ENCODE assay signal across 13 cellular contexts in genomic region chr11:62500066-62501035, GRCh38. TPM values are rescaled to one million over a fixed set of nuclear protein-coding genes. Genes with fewer than 3 reads are reported as not detected.
DNase-seq lines count a peak whose midpoint lies in the region; ATAC-seq, FAIRE-seq and TF ChIP-seq lines count a peak whose summit lies in the region.
"Had no signal": no experiment of that assay in that cellular context is flagged by ENCODE, and none has a peak within 500 bp of the region (broad histone marks: within the 10 kb centered on the region; RNA-seq: fewer than 3 reads in every experiment).

No MANE protein-coding gene starts in this region.

- H3K27me3 Mint-ChIP-seq in Calu3 (ENCODE audit: unreplicated experiment) (no peaks in the 10 kb centered on the region), MCF 10A (ENCODE audit: insufficient read depth, unreplicated experiment) (no peaks in the 10 kb centered on the region)

- no peak overlapping the region for H3K18ac ChIP-seq in neuronal stem cell (ENCODE audit: low read length)

- H3K9me3 Mint-ChIP-seq in Calu3 (ENCODE audit: low read depth, unreplicated experiment) (no peaks in the 10 kb centered on the region), MCF 10A (ENCODE audit: unreplicated experiment) (no peaks in the 10 kb centered on the region)
- H3K9me3 Mint-ChIP-seq: neural crest cell had no signal

- no peak for ATAC-seq in GM18873 (IDR thresholded peaks at IDR 0.05; ENCODE audit: low FRiP score, unreplicated experiment)

- H4K91ac ChIP-seq in neuronal stem cell (ENCODE audit: low read depth, low read length, poor library complexity) = no peak overlapping the region

- no peak overlapping the region for H2BK5ac ChIP-seq in neuronal stem cell (ENCODE audit: low read length)

- H2BK12ac ChIP-seq in neuronal stem cell (ENCODE audit: low read length) = no peak overlapping the region

- POLR2A ChIA-PET in MCF 10A (lab: Yijun Ruan, JAX) = interaction anchor here (0.6 to 4.0 kb wide), 18 partner anchors 9 to 1819 kb away, joined by 3 to 26 read pairs (median 4); partner anchors contain the start of gene AHNAK

- H3K36me3 Mint-ChIP-seq in Calu3 (ENCODE audit: insufficient read depth, unreplicated experiment) = no peaks in the 10 kb centered on the region
- H3K36me3 Mint-ChIP-seq in MCF 10A (ENCODE audit: insufficient read depth, unreplicated experiment) = peaks cover 5% of the 10 kb centered on the region

- H2BK15ac ChIP-seq in neuronal stem cell (ENCODE audit: low read length) = peak overlapping the region; percentile 30

- DNase-seq in Calu3 = no peak
- peak; percentile 71 for DNase-seq in NCI-H1436 treated with DMSO at 0.1 percent for 48 hours (lab: John Stamatoyannopoulos, UW)
- DNase-seq in MCF 10A (ENCODE audit: unreplicated experiment) = peak; percentile 89
- DNase-seq in neuronal stem cell (ENCODE audit: low spot score) = no peak
- no peak for DNase-seq in GM19240 (ENCODE audit: insufficient read length, low spot score)
- no peak for DNase-seq in H54 (ENCODE audit: insufficient read length, low spot score)
- DNase-seq in activated naive CD4-positive, alpha-beta T cell (lab: John Stamatoyannopoulos, UW) = no peak
- DNase-seq: activated CD8-positive, alpha-beta T cell treated with anti-CD3 and anti-CD28 coated beads, Interleukin-2, amount 10 ng/mL, durations not matched to agents 7 days and 5 days; SHP77 had no signal

- CTCF ChIA-PET in Calu3 (lab: Charles Lee) (interaction anchor here (0.9 to 3.4 kb wide), 3 partner anchors 7 to 45 kb away, joined by 3 to 18 read pairs (median 11); no protein-coding TSS in a partner anchor), MCF 10A (lab: Yijun Ruan, JAX) (interaction anchor here (0.6 to 3.0 kb wide), 8 partner anchors 14 to 260 kb away, joined by 3 to 29 read pairs (median 3); no protein-coding TSS in a partner anchor)

- no peak overlapping the region for H3K4me3 ChIP-seq in neuronal stem cell (ENCODE audit: low read length in 2 of 2)

- no TSS peak for BruUV-seq in Calu3 (replicated peaks; lab: Mats Ljungman, UMichigan)
- TSS peak; percentile 40 for BruUV-seq in MCF 10A (replicated peaks; lab: Mats Ljungman, UMichigan)

- TF ChIP-seq POLR2A in H54 (IDR thresholded peaks at IDR 0.05; ENCODE audit: low read depth, low read length) = no peak

- peaks cover 18 to 20% of the 10 kb centered on the region in 2 donors for H3K4me1 ChIP-seq in neuronal stem cell (ENCODE audit: control insufficient read depth in 2 of 2, insufficient read depth in 1 of 2, low read depth in 1 of 2, low read length in 2 of 2)

- no peak overlapping the region for H3K4ac ChIP-seq in neuronal stem cell (ENCODE audit: low read length)

- intact Hi-C loops in Calu3 (cut with micrococcal nuclease; ENCODE audit: unreplicated experiment) = no loop called here
- intact Hi-C loops in MCF 10A (cut with micrococcal nuclease) = no loop called here

- no CpG with 5 or more reads among the region's 15 CpGs for WGBS in neuronal stem cell (ENCODE audit: extremely low coverage in 2 of 2, insufficient read length in 2 of 2, insufficient replicate concordance in 1 of 2), 2 donors

- TF ChIP-seq CTCF in Calu3 (IDR thresholded peaks at IDR 0.05; ENCODE audit: unreplicated experiment) (no peak), MCF 10A (IDR thresholded peaks at IDR 0.05; ENCODE audit: unreplicated experiment) (no peak)

- no peaks in the 10 kb centered on the region for H3K9me3 ChIP-seq in neuronal stem cell (replicated peaks in 1 of 2; ENCODE audit: control insufficient read depth in 2 of 2, insufficient read depth in 1 of 2, low read depth in 1 of 2, low read length in 2 of 2)

- H3K79me1 ChIP-seq in neuronal stem cell (ENCODE audit: low read depth, low read length) = no peaks in the 10 kb centered on the region

- FAIRE-seq in H54 (lab: Jason Lieb, UNC) = no peak
- FAIRE-seq: D721Med, frontal cortex had no signal

- H3K36me3 ChIP-seq in neuronal stem cell (replicated peaks in 1 of 2; ENCODE audit: control insufficient read depth in 2 of 2, insufficient read depth in 2 of 2, low read length in 2 of 2) = no peaks in the 10 kb centered on the region

- H3K4me1 Mint-ChIP-seq in Calu3 (ENCODE audit: low read depth, unreplicated experiment) (peaks cover 38% of the 10 kb centered on the region), MCF 10A (ENCODE audit: insufficient read depth, unreplicated experiment) (peaks cover 28% of the 10 kb centered on the region)

- H3K23ac ChIP-seq in neuronal stem cell (ENCODE audit: low read depth, low read length, poor library complexity) = no peak overlapping the region

- H3K9ac ChIP-seq in neuronal stem cell (ENCODE audit: low read depth, low read length, poor library complexity) = no peak overlapping the region

- H4K8ac ChIP-seq in neuronal stem cell (ENCODE audit: low read depth, low read length) = no peak overlapping the region

- no peak overlapping the region for H2AK5ac ChIP-seq in neuronal stem cell (ENCODE audit: low read depth, low read length)

- no peak overlapping the region for H3K4me2 ChIP-seq in neuronal stem cell (ENCODE audit: insufficient read depth, low read length, poor library complexity, severe bottlenecking)

- H3K14ac ChIP-seq in neuronal stem cell (ENCODE audit: low read length) = no peak overlapping the region

- H3K27me3 ChIP-seq in neuronal stem cell (ENCODE audit: control insufficient read depth in 3 of 3, insufficient read depth in 3 of 3, low read depth in 1 of 3, low read length in 3 of 3) = peaks cover 0 to 20% (median 6%) of the 10 kb centered on the region in 3 experiments

- no peak overlapping the region for H3K27ac ChIP-seq in neuronal stem cell (replicated peaks; ENCODE audit: low read length)

- H2AFZ ChIP-seq in neuronal stem cell (ENCODE audit: low read length) = no peak overlapping the region

- H3K4me3 Mint-ChIP-seq in Calu3 (ENCODE audit: low read depth, unreplicated experiment) (no peak overlapping the region), MCF 10A (ENCODE audit: unreplicated experiment) (peak overlapping the region; percentile 39)
- H3K4me3 Mint-ChIP-seq: activated CD8-positive, alpha-beta T cell treated with anti-CD3 and anti-CD28 coated beads, Interleukin-2, amount 10 ng/mL, durations not matched to agents 7 days and 5 days; neural crest cell had no signal

- H2BK120ac ChIP-seq in neuronal stem cell (ENCODE audit: low read depth, low read length) = no peak overlapping the region

- H3K27ac Mint-ChIP-seq in Calu3 (ENCODE audit: unreplicated experiment) (peak overlapping the region; percentile 79), MCF 10A (ENCODE audit: low read depth, unreplicated experiment) (peak overlapping the region; percentile 79)
- H3K27ac Mint-ChIP-seq: activated CD8-positive, alpha-beta T cell treated with anti-CD3 and anti-CD28 coated beads, Interleukin-2, amount 10 ng/mL, durations not matched to agents 7 days and 5 days had no signal

RNA-seq across cellular contexts. Expression of gene AHNAK, which starts 46.3 kb away (rescaled TPM):
- total RNA-seq in Calu3 (2022) = 246 and 253 TPM in 2 replicates
- 416 and 429 TPM in 2 replicates for total RNA-seq in MCF 10A (2022)
- polyA plus RNA-seq in neuronal stem cell (2013, experiment 1 of 2) = 6.4 TPM
- 6.9 TPM for polyA plus RNA-seq in neuronal stem cell (2013, experiment 2 of 2)

Comparison
In these comparisons a context has a peak if more than half of its experiments do, and no peak if none do; other contexts are left out.
1. DNase-seq: peak in NCI-H1436 treated with DMSO at 0.1 percent for 48 hours (single experiment) and MCF 10A (single experiment); none in Calu3 (single experiment), neuronal stem cell (single experiment), GM19240 (single experiment), H54 (single experiment) and activated naive CD4-positive, alpha-beta T cell (0 of 4).